In genomic region chr12:11758087-11758837, GRCh38 we compare ENCODE assay signal across 10 cellular contexts.
DNase-seq lines count a peak whose midpoint lies in the region; ATAC-seq and TF ChIP-seq lines count a peak whose summit lies in the region.
"Had no signal": no experiment of that assay in that cellular context is flagged by ENCODE, and none has a peak within 500 bp of the region (broad histone marks: within the 10 kb centered on the region; RNA-seq: fewer than 3 reads in every experiment).

No MANE protein-coding gene starts in this region.

- peak overlapping the region; percentile 62 for H4K8ac ChIP-seq in mesenchymal stem cell (ENCODE audit: low read length)

- no TSS peak for BruUV-seq in PC-9 (replicated peaks; lab: Mats Ljungman, UMichigan)

- H3K9ac ChIP-seq in mesenchymal stem cell (ENCODE audit: low read length) = no peak overlapping the region

- H3K27me3 ChIP-seq in mesenchymal stem cell (ENCODE audit: control insufficient read depth in 1 of 2, insufficient read depth in 1 of 2, low read length in 2 of 2) (no peaks in the 10 kb centered on the region), thyroid gland (no peaks in the 10 kb centered on the region), PC-9 (ENCODE audit: insufficient read depth, low read depth) (no peaks in the 10 kb centered on the region)

- no peak for TF ChIP-seq CTCF in thyroid gland (IDR thresholded peaks at IDR 0.05)
- no peak for TF ChIP-seq CTCF in PC-9 (conservative IDR thresholded peaks at IDR 0.05)

- H2BK12ac ChIP-seq in mesenchymal stem cell (ENCODE audit: low read length in 2 of 2) = no peak overlapping the region

- H3K4me3 Mint-ChIP-seq in activated naive CD8-positive, alpha-beta T cell treated with anti-CD3 and anti-CD28 coated beads, Interleukin-2, amount 50 U/mL, for 24 hours = no peak overlapping the region

- H3K4ac ChIP-seq in mesenchymal stem cell (ENCODE audit: low read depth in 1 of 2, low read length in 2 of 2) = peak overlapping the region in 1 of 2 experiments; percentile 6

- CTCF ChIA-PET in PC-9 (lab: Charles Lee) = no interaction called here

- H3K4me1 Mint-ChIP-seq in activated naive CD8-positive, alpha-beta T cell treated with anti-CD3 and anti-CD28 coated beads, Interleukin-2, amount 50 U/mL, for 24 hours = peaks cover 43% of the 10 kb centered on the region

- H3K9me2 ChIP-seq in PC-9 (ENCODE audit: insufficient read depth) = no peaks in the 10 kb centered on the region

- POLR2A ChIA-PET in PC-9 (lab: Charles Lee; ENCODE audit: unreplicated experiment) = interaction anchor here (0.6 kb wide), 1 partner anchor 37 kb away, joined by 6 read pairs; no protein-coding TSS in a partner anchor

- H3K27ac ChIP-seq in mesenchymal stem cell (ENCODE audit: low read length, poor library complexity, severe bottlenecking) = no peak overlapping the region
- H3K27ac ChIP-seq in thyroid gland = peak overlapping the region in 2 of 3 donors; percentile 14 to 36
- no peak overlapping the region for H3K27ac ChIP-seq in PC-9
- H3K27ac ChIP-seq: A549 had no signal

- 88% methylated on average over 8 of the region's 8 CpGs for WGBS in mesenchymal stem cell
- 74 to 81% methylated on average over 8 of the region's 8 CpGs for WGBS in thyroid gland, 2 donors

- DNase-seq in NCI-H2107 treated with DMSO at 0.1 percent for 48 hours (lab: John Stamatoyannopoulos, UW; ENCODE audit: unreplicated experiment) (peak; percentile 61), NCI-H2107 (lab: John Stamatoyannopoulos, UW) (no peak), mesenchymal stem cell (no peak), thyroid gland (no peak), putamen (ENCODE audit: low spot score) (no peak), PC-9 (no peak)
- DNase-seq in activated naive CD8-positive, alpha-beta T cell treated with anti-CD3 and anti-CD28 coated beads, Interleukin-2, amount 50 U/mL, for 24 hours = no peak
- DNase-seq: NCI-H2227 treated with DMSO at 0.1 percent for 48 hours had no signal

- no peak overlapping the region for H3K4me2 ChIP-seq in mesenchymal stem cell (ENCODE audit: low read length, poor library complexity, severe bottlenecking)
- no peak overlapping the region for H3K4me2 ChIP-seq in PC-9
- H3K4me2 ChIP-seq: A549 had no signal

- H3K4me1 ChIP-seq in mesenchymal stem cell (ENCODE audit: control insufficient read depth, insufficient read depth, low read depth, low read length) = peaks cover 20% of the 10 kb centered on the region
- H3K4me1 ChIP-seq in thyroid gland = peaks cover 0 to 21% of the 10 kb centered on the region in 2 donors
- no peaks in the 10 kb centered on the region for H3K4me1 ChIP-seq in PC-9 (replicated peaks; ENCODE audit: insufficient read depth)

- 0 out of 2 replicates have a peak, but pooled peaks cover 4% of the 10 kb centered on the region for H3K79me2 ChIP-seq in PC-9 (ENCODE audit: low read depth)

- peak overlapping the region; percentile 21 for H2AK5ac ChIP-seq in mesenchymal stem cell (ENCODE audit: low read length, severe bottlenecking)

- H3K27me3 Mint-ChIP-seq in activated naive CD8-positive, alpha-beta T cell treated with anti-CD3 and anti-CD28 coated beads, Interleukin-2, amount 50 U/mL, for 24 hours = no peaks in the 10 kb centered on the region

- peaks cover 3% of the 10 kb centered on the region; the same call in 1 of the 2 replicates for H4K20me1 ChIP-seq in PC-9 (ENCODE audit: insufficient read depth)

- H3K79me1 ChIP-seq in mesenchymal stem cell (replicated peaks; ENCODE audit: low read length, poor library complexity, severe bottlenecking) = peaks cover 35% of the 10 kb centered on the region

- H3K9me3 Mint-ChIP-seq in activated naive CD8-positive, alpha-beta T cell treated with anti-CD3 and anti-CD28 coated beads, Interleukin-2, amount 50 U/mL, for 24 hours = no peaks in the 10 kb centered on the region

- H3K36me3 ChIP-seq in mesenchymal stem cell (ENCODE audit: control insufficient read depth in 1 of 2, insufficient read depth in 2 of 2, low read depth in 1 of 2, low read length in 2 of 2) (peaks cover 9 to 27% of the 10 kb centered on the region in 2 experiments), thyroid gland (peaks cover 0 to 8% of the 10 kb centered on the region in 2 donors), PC-9 (ENCODE audit: low read depth) (no peaks in the 10 kb centered on the region)

- peak overlapping the region; percentile 6 for H2BK15ac ChIP-seq in mesenchymal stem cell (ENCODE audit: low read depth, poor library complexity, severe bottlenecking)

- H2AFZ ChIP-seq in mesenchymal stem cell (ENCODE audit: low read depth, low read length) (no peak overlapping the region), PC-9 (no peak overlapping the region)

- H3K36me3 Mint-ChIP-seq in activated naive CD8-positive, alpha-beta T cell treated with anti-CD3 and anti-CD28 coated beads, Interleukin-2, amount 50 U/mL, for 24 hours (ENCODE audit: low read depth) = peaks cover 18% of the 10 kb centered on the region

- no peak for ATAC-seq in activated naive CD8-positive, alpha-beta T cell treated with anti-CD3 and anti-CD28 coated beads, Interleukin-2, amount 50 U/mL, for 24 hours
- ATAC-seq in HG02938 (IDR thresholded peaks at IDR 0.05; ENCODE audit: unreplicated experiment) = no peak
- ATAC-seq: A549 had no signal

- no peak overlapping the region for H3K4me3 ChIP-seq in mesenchymal stem cell (ENCODE audit: insufficient read depth in 1 of 2, low read depth in 1 of 2, low read length in 2 of 2)
- H3K4me3 ChIP-seq in thyroid gland (replicated peaks in 1 of 3) = no peak overlapping the region
- H3K4me3 ChIP-seq in PC-9 = no peak overlapping the region
- H3K4me3 ChIP-seq: A549 had no signal

- H4K91ac ChIP-seq in mesenchymal stem cell (ENCODE audit: low read length) = peak overlapping the region; percentile 34

- peak overlapping the region; percentile 27 for H2BK120ac ChIP-seq in mesenchymal stem cell (ENCODE audit: low read depth, low read length)

- no peaks in the 10 kb centered on the region for H3F3A ChIP-seq in PC-9 (ENCODE audit: insufficient read depth, low read depth)

- peak overlapping the region; percentile 19 for H3K27ac Mint-ChIP-seq in activated naive CD8-positive, alpha-beta T cell treated with anti-CD3 and anti-CD28 coated beads, Interleukin-2, amount 50 U/mL, for 24 hours

- no peaks in the 10 kb centered on the region for H3K9me3 ChIP-seq in mesenchymal stem cell (ENCODE audit: control insufficient read depth, low read length)
- no peaks in the 10 kb centered on the region for H3K9me3 ChIP-seq in thyroid gland
- peaks cover 3% of the 10 kb centered on the region; the same call in 1 of the 2 replicates for H3K9me3 ChIP-seq in PC-9 (ENCODE audit: insufficient read depth, low read depth)
- H3K9me3 ChIP-seq: A549 had no signal

- no peak overlapping the region for H2BK5ac ChIP-seq in mesenchymal stem cell (ENCODE audit: low read depth, low read length, poor library complexity, severe bottlenecking)

- no peak for TF ChIP-seq POLR2A in thyroid gland (IDR thresholded peaks at IDR 0.05)

- peak overlapping the region; percentile 18 to 38 for H3K18ac ChIP-seq in mesenchymal stem cell (ENCODE audit: low read depth in 1 of 2, low read length in 2 of 2)

- no peak overlapping the region for H3K23ac ChIP-seq in mesenchymal stem cell (ENCODE audit: low read length in 2 of 2)

- no peak overlapping the region for H3K14ac ChIP-seq in mesenchymal stem cell (ENCODE audit: low read length in 2 of 2)

- intact Hi-C loops in thyroid gland (cut with DNase I) = no loop called here
- intact Hi-C loops in PC-9 (cut with micrococcal nuclease; ENCODE audit: unreplicated experiment) = no loop called here

Comparison
In these comparisons a context has a peak if more than half of its experiments do, and no peak if none do; other contexts are left out.
1. H3K27ac ChIP-seq: peak in thyroid gland (2 of 3); none in mesenchymal stem cell (single experiment) and PC-9 (single experiment).